20 cellular contexts compared by ENCODE assay signal in genomic region chrX:63719633-63720032, GRCh38.
DNase-seq lines count a peak whose midpoint lies in the region; FAIRE-seq and TF ChIP-seq lines count a peak whose summit lies in the region.
"Had no signal": no experiment of that assay in that cellular context is flagged by ENCODE, and none has a peak within 500 bp of the region (broad histone marks: within the 10 kb centered on the region; RNA-seq: fewer than 3 reads in every experiment).

No MANE protein-coding gene starts in this region.

- TF ChIP-seq CTCF in MM.1S (IDR thresholded peaks at IDR 0.05; ENCODE audit: low read length) (no peak), endothelial cell of umbilical vein (IDR thresholded peaks at IDR 0.05; ENCODE audit: extremely low read depth in 1 of 2, insufficient read depth in 1 of 2, low read depth in 1 of 2, low read length in 2 of 2) (no peak), left ventricle myocardium inferior (IDR thresholded peaks at IDR 0.05; ENCODE audit: borderline replicate concordance) (no peak), osteocyte (IDR thresholded peaks at IDR 0.05) (no peak), sigmoid colon (IDR thresholded peaks at IDR 0.05) (no peak)

- H3K36me3 Mint-ChIP-seq in osteocyte (ENCODE audit: unreplicated experiment): peaks cover 9% of the 10 kb centered on the region

- H3K9me2 ChIP-seq in MM.1S (replicated peaks; ENCODE audit: insufficient read depth, low read length): no peaks in the 10 kb centered on the region

- no TSS peak for BruUV-seq in endothelial cell of umbilical vein (replicated peaks; lab: Mats Ljungman, UMichigan)

- H3K36me3 ChIP-seq in MM.1S (replicated peaks; ENCODE audit: insufficient read depth, low read length) (no peaks in the 10 kb centered on the region), endothelial cell of umbilical vein (ENCODE audit: control insufficient read depth in 2 of 2, extremely low read depth in 1 of 2, insufficient read depth in 2 of 2, low read length in 2 of 2) (no peaks in the 10 kb centered on the region), left ventricle myocardium inferior (peaks cover 8% of the 10 kb centered on the region), sigmoid colon (peaks cover 0 to 3% (median 0%) of the 10 kb centered on the region in 4 donors)
- H3K36me3 ChIP-seq: BE2C had no signal

- H3K4me2 ChIP-seq in MM.1S (ENCODE audit: low read depth, low read length) (no peak overlapping the region), endothelial cell of umbilical vein (ENCODE audit: insufficient read depth, low read length) (no peak overlapping the region)

- TF ChIP-seq EP300 in sigmoid colon (IDR thresholded peaks at IDR 0.05): no peak

- CTCF ChIA-PET in endothelial cell of umbilical vein (lab: Charles Lee): no interaction called here

- H3K9ac ChIP-seq in MM.1S (ENCODE audit: low read length) (no peak overlapping the region), endothelial cell of umbilical vein (replicated peaks; ENCODE audit: extremely low read depth, insufficient read depth, low read length) (no peak overlapping the region)

- no peak overlapping the region for H3K4me3 Mint-ChIP-seq in osteocyte (ENCODE audit: unreplicated experiment)
- H3K4me3 Mint-ChIP-seq: CD4-positive, alpha-beta T cell; H9 had no signal

- no peak for TF ChIP-seq POLR2A in endothelial cell of umbilical vein (IDR thresholded peaks at IDR 0.05; ENCODE audit: low read depth, low read length)
- no peak for TF ChIP-seq POLR2A in sigmoid colon (IDR thresholded peaks at IDR 0.05)

- no peaks in the 10 kb centered on the region for H3K9me3 Mint-ChIP-seq in osteocyte (ENCODE audit: unreplicated experiment)
- H3K9me3 Mint-ChIP-seq: CD4-positive, alpha-beta T cell had no signal

- H3K27me3 Mint-ChIP-seq in osteocyte (ENCODE audit: unreplicated experiment): no peaks in the 10 kb centered on the region
- H3K27me3 Mint-ChIP-seq: CD4-positive, alpha-beta T cell had no signal

- no peaks in the 10 kb centered on the region for H3K4me1 Mint-ChIP-seq in osteocyte (ENCODE audit: unreplicated experiment)

- dilution Hi-C loops in endothelial cell of umbilical vein (cut with MboI; ENCODE audit: extremely low pct_ligation_motif_present, low sequenced_read_pairs): no loop called here

- peaks cover 14% of the 10 kb centered on the region for H3F3A ChIP-seq in MM.1S (ENCODE audit: insufficient read depth, low read length)

- POLR2A ChIA-PET in endothelial cell of umbilical vein (lab: Charles Lee): no interaction called here

- FAIRE-seq in endothelial cell of umbilical vein (lab: Jason Lieb, UNC): peak; percentile 24
- FAIRE-seq: A204.1, D721Med, G401.6, GM12891, GM19239, H1, HepG2 had no signal

- peak overlapping the region; percentile 29 for H3K27ac Mint-ChIP-seq in osteocyte (ENCODE audit: unreplicated experiment)
- H3K27ac Mint-ChIP-seq: CD4-positive, alpha-beta T cell; H9 had no signal

- intact Hi-C loops in endothelial cell of umbilical vein (cut with micrococcal nuclease): loop anchor here (10.0 kb wide), 2 partner anchors 45 to 65 kb away; no protein-coding TSS in a partner anchor
- intact Hi-C loops in left ventricle myocardium inferior (cut with micrococcal nuclease): no loop called here
- intact Hi-C loops in sigmoid colon (cut with DNase I): no loop called here

- H3K79me2 ChIP-seq in MM.1S (ENCODE audit: low read length) (no peaks in the 10 kb centered on the region), endothelial cell of umbilical vein (ENCODE audit: control insufficient read depth, insufficient read depth, low read length) (no peaks in the 10 kb centered on the region)

- peak overlapping the region; percentile 83; the same call in 1 of the 2 replicates for H3K27ac ChIP-seq in MM.1S (ENCODE audit: low read length)
- no peak overlapping the region for H3K27ac ChIP-seq in endothelial cell of umbilical vein (ENCODE audit: insufficient read depth, low read depth, low read length)
- H3K27ac ChIP-seq in left ventricle myocardium inferior (replicated peaks): peak overlapping the region; percentile 70
- no peak overlapping the region for H3K27ac ChIP-seq in sigmoid colon
- H3K27ac ChIP-seq: C4-2B had no signal

- DNase-seq in MM.1S (no peak), endothelial cell of umbilical vein (ENCODE audit: low read depth, low spot score) (no peak), left ventricle myocardium inferior (no peak), osteocyte (ENCODE audit: extremely low spot score, unreplicated experiment) (no peak), sigmoid colon (no peak), NCI-H510A (lab: John Stamatoyannopoulos, UW) (no peak), C1 segment of cervical spinal cord (lab: John Stamatoyannopoulos, UW) (no peak)
- DNase-seq: ACHN; BE2C; Caco-2; CD4-positive, alpha-beta T cell; H9 had no signal

- H2AFZ ChIP-seq in MM.1S (ENCODE audit: low read length) (no peak overlapping the region), endothelial cell of umbilical vein (ENCODE audit: low read depth, low read length) (no peak overlapping the region)

- H4K20me1 ChIP-seq in MM.1S (ENCODE audit: insufficient read depth, low read length) (no peaks in the 10 kb centered on the region), endothelial cell of umbilical vein (replicated peaks; ENCODE audit: control insufficient read depth, extremely low read depth, insufficient read depth, low read length) (no peaks in the 10 kb centered on the region)

- H3K4me1 ChIP-seq in MM.1S (ENCODE audit: low read length) (peaks cover 55% of the 10 kb centered on the region), endothelial cell of umbilical vein (ENCODE audit: control insufficient read depth, extremely low read depth, insufficient read depth, low read length) (no peaks in the 10 kb centered on the region), left ventricle myocardium inferior (peaks cover 27% of the 10 kb centered on the region), sigmoid colon (no peaks in the 10 kb centered on the region)
- H3K4me1 ChIP-seq: BE2C, Caco-2 had no signal

- no peaks in the 10 kb centered on the region for H3K9me3 ChIP-seq in MM.1S (replicated peaks; ENCODE audit: insufficient read depth, low read length)
- H3K9me3 ChIP-seq in endothelial cell of umbilical vein (replicated peaks; ENCODE audit: control insufficient read depth, insufficient read depth, low read length): no peaks in the 10 kb centered on the region
- H3K9me3 ChIP-seq in left ventricle myocardium inferior (replicated peaks): no peaks in the 10 kb centered on the region
- H3K9me3 ChIP-seq in sigmoid colon: no peaks in the 10 kb centered on the region
- H3K9me3 ChIP-seq: BE2C, Caco-2 had no signal

- H3K27me3 ChIP-seq in MM.1S (replicated peaks; ENCODE audit: insufficient read depth, low read length) (no peaks in the 10 kb centered on the region), endothelial cell of umbilical vein (ENCODE audit: control insufficient read depth in 2 of 2, insufficient read depth in 2 of 2, low read length in 2 of 2) (no peaks in the 10 kb centered on the region), left ventricle myocardium inferior (ENCODE audit: low read depth) (no peaks in the 10 kb centered on the region), sigmoid colon (no peaks in the 10 kb centered on the region)
- H3K27me3 ChIP-seq: BE2C had no signal

- no peaks in the 10 kb centered on the region for H3K9me1 ChIP-seq in endothelial cell of umbilical vein (replicated peaks; ENCODE audit: control insufficient read depth, extremely low read depth, insufficient read depth, low read length)

- H3K4me3 ChIP-seq in MM.1S (ENCODE audit: low read length) (no peak overlapping the region), endothelial cell of umbilical vein (replicated peaks in 1 of 3; ENCODE audit: insufficient read depth in 1 of 3, low read depth in 1 of 3, low read length in 3 of 3) (no peak overlapping the region), left ventricle myocardium inferior (no peak overlapping the region), sigmoid colon (no peak overlapping the region)

TF ChIP-seq in endothelial cell of umbilical vein, 7 proteins besides CTCF, POLR2A, EP300 and RAD21:
- TF ChIP-seq JUN (IDR thresholded peaks at IDR 0.05; ENCODE audit: borderline replicate concordance, insufficient read depth, insufficient read length, low read depth): no peak
- no peak for TF ChIP-seq MAX (IDR thresholded peaks at IDR 0.05; ENCODE audit: insufficient read depth, insufficient read length)

Comparison
In these comparisons a context has a peak if more than half of its experiments do, and no peak if none do; other contexts are left out.
1. H3K27ac ChIP-seq: peak in MM.1S (single experiment) and left ventricle myocardium inferior (single experiment); none in endothelial cell of umbilical vein (single experiment) and sigmoid colon (0 of 4).